In genomic region chr2:70510213-70510820, GRCh38 we compare ENCODE assay signal across 19 cellular contexts. TPM values are rescaled to one million over a fixed set of nuclear protein-coding genes. Genes with fewer than 3 reads are reported as not detected.
DNase-seq lines count a peak whose midpoint lies in the region; ATAC-seq and TF ChIP-seq lines count a peak whose summit lies in the region.
"Had no signal": no experiment of that assay in that cellular context is flagged by ENCODE, and none has a peak within 500 bp of the region (broad histone marks: within the 10 kb centered on the region; RNA-seq: fewer than 3 reads in every experiment).

No MANE protein-coding gene starts in this region.

- H2AFZ ChIP-seq in PC-3 (ENCODE audit: low read length): no peak overlapping the region
- H2AFZ ChIP-seq: GM23338 had no signal

- no peaks in the 10 kb centered on the region for H3K9me2 ChIP-seq in PC-3 (replicated peaks; ENCODE audit: low read length)

- H4K20me1 ChIP-seq in PC-3 (ENCODE audit: low read length): no peaks in the 10 kb centered on the region

- BruUV-seq in Calu3 (replicated peaks; lab: Mats Ljungman, UMichigan): no TSS peak
- BruUV-seq in PC-3 (replicated peaks; lab: Mats Ljungman, UMichigan): no TSS peak

- peak overlapping the region; percentile 91 for H3K27ac ChIP-seq in PC-3 (ENCODE audit: low read length)
- peak overlapping the region; percentile 69 to 88 (median 72) for H3K27ac ChIP-seq in esophagus squamous epithelium
- H3K27ac ChIP-seq: adrenal gland, psoas muscle, tibial artery had no signal

- ATAC-seq in PC-3 (no peak), GM18867 (IDR thresholded peaks at IDR 0.05; ENCODE audit: unreplicated experiment) (no peak)
- ATAC-seq: GM23338, psoas muscle had no signal

- peaks cover 57% of the 10 kb centered on the region for H3K36me3 Mint-ChIP-seq in Calu3 (ENCODE audit: insufficient read depth, unreplicated experiment)

- peaks cover 72% of the 10 kb centered on the region for H3K79me2 ChIP-seq in PC-3 (ENCODE audit: low read length)

- CTCF ChIA-PET in Calu3 (lab: Charles Lee) (interaction anchor here (1.1 to 1.6 kb wide), 2 partner anchors 11 to 107 kb away, joined by 3 to 7 read pairs; no protein-coding TSS in a partner anchor), PC-3 (lab: Charles Lee) (no interaction called here)

- peaks cover 79% of the 10 kb centered on the region for H3K4me1 Mint-ChIP-seq in Calu3 (ENCODE audit: low read depth, unreplicated experiment)

- H3K4me2 ChIP-seq in PC-3 (ENCODE audit: low read length): peak overlapping the region; percentile 58
- H3K4me2 ChIP-seq: GM23338 had no signal

- no peaks in the 10 kb centered on the region for H3K9me3 ChIP-seq in PC-3 (ENCODE audit: low read length)
- no peaks in the 10 kb centered on the region for H3K9me3 ChIP-seq in esophagus squamous epithelium
- H3K9me3 ChIP-seq: adrenal gland, psoas muscle, tibial artery had no signal

- TF ChIP-seq CTCF in Calu3 (IDR thresholded peaks at IDR 0.05; ENCODE audit: unreplicated experiment) (no peak), PC-3 (conservative IDR thresholded peaks at IDR 0.05; ENCODE audit: low read depth, low read length) (no peak), esophagus squamous epithelium (IDR thresholded peaks at IDR 0.05) (no peak)

- intact Hi-C loops in Calu3 (cut with micrococcal nuclease; ENCODE audit: unreplicated experiment): no loop called here
- intact Hi-C loops in PC-3 (cut with micrococcal nuclease): no loop called here
- intact Hi-C loops in esophagus squamous epithelium (cut with DNase I): no loop called here

- H3K4me3 ChIP-seq in PC-3 (ENCODE audit: low read length): no peak overlapping the region
- H3K4me3 ChIP-seq in esophagus squamous epithelium: no peak overlapping the region
- H3K4me3 ChIP-seq: adrenal gland, GM23338, psoas muscle, tibial artery had no signal

- peak overlapping the region; percentile 97 for H3K27ac Mint-ChIP-seq in Calu3 (ENCODE audit: unreplicated experiment)
- H3K27ac Mint-ChIP-seq: activated T-helper 2 cell treated with anti-CD3 and anti-CD28 coated beads, Interferon-gamma antibody, Interleukin-2, Interleukin-4, amounts not matched to agents 10 μg/mL and 5 μg/mL and 100 μg/mL, durations not matched to agents 14 hours and 24 hours and 36 hours; GM23338 had no signal

- peaks cover 34% of the 10 kb centered on the region; the same call in 1 of the 2 replicates for H3K36me3 ChIP-seq in PC-3 (ENCODE audit: low read depth, low read length)
- H3K36me3 ChIP-seq in esophagus squamous epithelium: peaks cover 0 to 9% (median 0%) of the 10 kb centered on the region in 3 donors
- H3K36me3 ChIP-seq: adrenal gland, tibial artery had no signal

- H3K9ac ChIP-seq in PC-3 (ENCODE audit: low read length): peak overlapping the region; percentile 5; the same call in 1 of the 2 replicates

- 63 to 85% methylated on average over 2 to 3 of the region's 3 CpGs for WGBS in esophagus squamous epithelium, 2 donors

- H3K4me1 ChIP-seq in PC-3 (ENCODE audit: insufficient read depth, low read length) (peaks cover 45% of the 10 kb centered on the region), esophagus squamous epithelium (peaks cover 4 to 51% (median 6%) of the 10 kb centered on the region in 3 donors)
- H3K4me1 ChIP-seq: adrenal gland, psoas muscle, tibial artery had no signal

- TF ChIP-seq POLR2A in esophagus squamous epithelium (IDR thresholded peaks at IDR 0.05): no peak

- H3K27me3 ChIP-seq in PC-3 (ENCODE audit: low read length) (no peaks in the 10 kb centered on the region), esophagus squamous epithelium (no peaks in the 10 kb centered on the region)
- H3K27me3 ChIP-seq: adrenal gland had no signal

- no peaks in the 10 kb centered on the region for H3K9me3 Mint-ChIP-seq in Calu3 (ENCODE audit: low read depth, unreplicated experiment)
- H3K9me3 Mint-ChIP-seq: activated T-helper 2 cell treated with anti-CD3 and anti-CD28 coated beads, Interferon-gamma antibody, Interleukin-2, Interleukin-4, amounts not matched to agents 10 μg/mL and 5 μg/mL and 100 μg/mL, durations not matched to agents 14 hours and 24 hours and 36 hours; GM23338 had no signal

- POLR2A ChIA-PET in PC-3 (lab: Charles Lee; ENCODE audit: unreplicated experiment): no interaction called here

- no peaks in the 10 kb centered on the region for H3K27me3 Mint-ChIP-seq in Calu3 (ENCODE audit: unreplicated experiment)

- DNase-seq in Calu3: no peak
- no peak for DNase-seq in PC-3
- DNase-seq in esophagus squamous epithelium (lab: John Stamatoyannopoulos, UW): no peak
- DNase-seq in renal cortical epithelial cell (ENCODE audit: low read depth): peak; percentile 63
- no peak for DNase-seq in NCI-H187 treated with DMSO at 0.1 percent for 48 hours (lab: John Stamatoyannopoulos, UW)
- DNase-seq in AG08396 (ENCODE audit: low spot score): no peak
- DNase-seq in T-helper 1 cell: no peak
- DNase-seq: activated CD4-positive, CD25-positive, alpha-beta regulatory T cell treated with anti-CD3 and anti-CD28 coated beads, Interleukin-2, amount 50 U/mL, for 72 hours; adrenal gland; COR-L47; kidney; NCI-H1930; NCI-H446; psoas muscle; SHP77 treated with DMSO at 0.1 percent for 48 hours; tibial artery had no signal

- peak overlapping the region; percentile 57 for H3K4me3 Mint-ChIP-seq in Calu3 (ENCODE audit: low read depth, unreplicated experiment)
- H3K4me3 Mint-ChIP-seq: GM23338 had no signal

- H3F3A ChIP-seq in PC-3 (ENCODE audit: low read length, unreplicated experiment): peaks cover 7% of the 10 kb centered on the region

RNA-seq across cellular contexts. Expression of gene TGFA, which starts 43.3 kb away (rescaled TPM):
- total RNA-seq in Calu3 (2022): 80.0 and 104 TPM in 2 replicates
- 45.0 and 54.7 TPM in 2 replicates for total RNA-seq in PC-3 (2014; rRNA removed)
- 10 to 100 TPM; 15.8 to 75.8 (median 52.0) TPM for total RNA-seq in esophagus squamous epithelium
- 91.7 and 150 TPM in 2 replicates for total RNA-seq in renal cortical epithelial cell
- total RNA-seq: activated T-helper 2 cell treated with anti-CD3 and anti-CD28 coated beads, Interferon-gamma antibody, Interleukin-2, Interleukin-4, amounts not matched to agents 10 μg/mL and 5 μg/mL and 100 μg/mL, durations not matched to agents 14 hours and 24 hours and 36 hours had no signal
